In genomic region chr2:17271401-17271800, GRCh38 we compare ENCODE assay signal across 18 cellular contexts.
"Had no signal": no experiment of that assay in that cellular context is flagged by ENCODE, and none has a peak within 500 bp of the region (broad histone marks: within the 10 kb centered on the region; RNA-seq: fewer than 3 reads in every experiment).

No MANE protein-coding gene starts in this region.

- H3K27ac ChIP-seq: breast epithelium, thyroid gland had no signal

- H3K36me3 ChIP-seq: breast epithelium, thyroid gland had no signal

- H3K9me3 ChIP-seq: thyroid gland had no signal

- DNase-seq: activated CD4-positive, alpha-beta T cell treated with anti-CD3 and anti-CD28 coated beads for 4 hours; activated CD8-positive, alpha-beta memory T cell treated with anti-CD3 and anti-CD28 coated beads, Interleukin-2, amount 50 U/mL, for 4 hours; activated CD8-positive, alpha-beta T cell treated with anti-CD3 and anti-CD28 coated beads, Interleukin-2, amount 10 ng/mL, durations not matched to agents 7 days and 5 days; activated gamma-delta T cell; activated T-cell treated with anti-CD3 and anti-CD28 coated beads, Interleukin-2, amount 50 U/mL, for 48 hours; amygdala; cerebellar nuclear complex; effector memory CD4-positive, alpha-beta T cell; hippocampal formation; nucleus accumbens; posterior cingulate gyrus; retina; stimulated activated CD4-positive, alpha-beta T cell treated with anti-CD3 and anti-CD28 coated beads, Interleukin-15, amount 100 ng/mL, for 24 hours; stimulated activated CD4-positive, alpha-beta T cell treated with anti-CD3 and anti-CD28 coated beads, Interleukin-4, amount 100 ng/mL, for 1 hour; stimulated activated naive B cell treated with anti-CD40 and anti-IgM and Interleukin-4, amounts not matched to agents 10 μg/mL and 1 μg/mL and 100 μg/mL, for 72 hours; T-helper 1 cell; thyroid gland had no signal

- H3K4me1 ChIP-seq: breast epithelium, thyroid gland had no signal

- H3K4me3 ChIP-seq: breast epithelium, thyroid gland had no signal

- H3K27me3 ChIP-seq: breast epithelium, thyroid gland had no signal
